ENCODE assay signal across 17 cellular contexts in genomic region chr17:82380860-82381702, GRCh38. TPM values are rescaled to one million over a fixed set of nuclear protein-coding genes. Genes with fewer than 3 reads are reported as not detected.
DNase-seq lines count a peak whose midpoint lies in the region; ATAC-seq, FAIRE-seq and TF ChIP-seq lines count a peak whose summit lies in the region.
"Had no signal": no experiment of that assay in that cellular context is flagged by ENCODE, and none has a peak within 500 bp of the region (broad histone marks: within the 10 kb centered on the region; RNA-seq: fewer than 3 reads in every experiment).

No MANE protein-coding gene starts in this region.

- no peaks in the 10 kb centered on the region for H3K36me3 ChIP-seq in small intestine (ENCODE audit: control insufficient read depth in 2 of 2, insufficient read depth in 2 of 2, low read length in 2 of 2)
- no peaks in the 10 kb centered on the region for H3K36me3 ChIP-seq in uterus

- ATAC-seq in GM21786 (IDR thresholded peaks at IDR 0.05; ENCODE audit: unreplicated experiment), result no peak
- ATAC-seq: activated CD8-positive, alpha-beta T cell treated with anti-CD3 and anti-CD28 coated beads, Interleukin-2, amount 10 ng/mL, durations not matched to agents 7 days and 5 days had no signal

- no peak for FAIRE-seq in small intestine (lab: Jason Lieb, UNC)
- FAIRE-seq: A204.1, GM18507 had no signal

- H3K27me3 ChIP-seq in small intestine (ENCODE audit: control insufficient read depth in 2 of 2, insufficient read depth in 2 of 2, low read length in 2 of 2) (no peaks in the 10 kb centered on the region), uterus (peaks cover 0 to 8% of the 10 kb centered on the region in 2 donors)
- H3K27me3 ChIP-seq: testis had no signal

- H3K4me3 ChIP-seq in small intestine (ENCODE audit: low read depth in 1 of 2, low read length in 2 of 2) (no peak overlapping the region), uterus (no peak overlapping the region)
- H3K4me3 ChIP-seq: testis had no signal

- WGBS in small intestine, 3 donors, result 24 to 51% (median 37%) methylated on average over 23 of the region's 23 CpGs

- peak; percentile 10 for DNase-seq in NCI-H345 (lab: John Stamatoyannopoulos, UW)
- no peak for DNase-seq in NCI-H345 treated with DMSO at 0.1 percent for 48 hours (lab: John Stamatoyannopoulos, UW; ENCODE audit: unreplicated experiment)
- DNase-seq in RPMI7951 (ENCODE audit: low read depth), result peak; percentile 42
- peak; percentile 77 for DNase-seq in fibroblast of peridontal ligament (ENCODE audit: extremely low read depth)
- peak; percentile 66 for DNase-seq in small intestine
- no peak for DNase-seq in LoVo (ENCODE audit: low spot score)
- no peak for DNase-seq in uterus
- DNase-seq: activated CD8-positive, alpha-beta T cell treated with anti-CD3 and anti-CD28 coated beads, Interleukin-2, amount 10 ng/mL, durations not matched to agents 7 days and 5 days; activated naive CD4-positive, alpha-beta T cell treated with anti-CD3 and anti-CD28 coated beads for 36 hours; NCI-H1694 treated with DMSO at 0.1 percent for 48 hours; T-helper 9 cell; testis had no signal

- intact Hi-C loops in uterus (cut with DNase I; ENCODE audit: low total_unique reads), result no loop called here

- H3K4me1 ChIP-seq in small intestine (ENCODE audit: control insufficient read depth in 2 of 2, insufficient read depth in 1 of 2, low read depth in 1 of 2, low read length in 1 of 2), result peaks cover 0 to 2% of the 10 kb centered on the region in 2 donors
- peaks cover 0 to 5% of the 10 kb centered on the region in 2 donors for H3K4me1 ChIP-seq in uterus

- no peak for TF ChIP-seq POLR2A in uterus (IDR thresholded peaks at IDR 0.05)

- no peak for TF ChIP-seq CTCF in uterus (IDR thresholded peaks at IDR 0.05)

- H3K9me3 ChIP-seq in small intestine (ENCODE audit: control insufficient read depth, low read depth) (no peaks in the 10 kb centered on the region), uterus (no peaks in the 10 kb centered on the region)
- H3K9me3 ChIP-seq: testis had no signal

- no peak overlapping the region for H3K27ac ChIP-seq in small intestine (ENCODE audit: low read depth in 1 of 2, low read length in 1 of 2)
- no peak overlapping the region for H3K27ac ChIP-seq in uterus
- H3K27ac ChIP-seq: testis had no signal

RNA-seq across cellular contexts. Expression of gene UTS2R, which starts 9.5 kb away (rescaled TPM):
- not detected in 2 replicates for total RNA-seq in RPMI7951 (2014; rRNA removed; shearing (Covaris generic))
- not detected for polyA plus RNA-seq in small intestine
- total RNA-seq in uterus, result not detected
- total RNA-seq: activated CD8-positive, alpha-beta T cell treated with anti-CD3 and anti-CD28 coated beads, Interleukin-2, amount 10 ng/mL, durations not matched to agents 7 days and 5 days; activated naive CD4-positive, alpha-beta T cell treated with anti-CD3 and anti-CD28 coated beads for 36 hours; Daoy; mononuclear cell had no signal

RNA-seq across cellular contexts. Expression of gene TEX19, which starts 22.0 kb away (rescaled TPM):
- 0.24 TPM in 1 of 2 replicates, not detected in the other for total RNA-seq in RPMI7951 (2014; rRNA removed; shearing (Covaris generic))
- polyA plus RNA-seq in small intestine, result under 1 TPM in 1 of 3 donors, not detected in 2; 0.07 TPM
- not detected for total RNA-seq in uterus
- total RNA-seq: activated CD8-positive, alpha-beta T cell treated with anti-CD3 and anti-CD28 coated beads, Interleukin-2, amount 10 ng/mL, durations not matched to agents 7 days and 5 days; Daoy; mononuclear cell had no signal

RNA-seq across cellular contexts. Expression of gene HEXD, which starts 37.1 kb away (rescaled TPM):
- 2.4 and 3.0 TPM in 2 replicates for total RNA-seq in RPMI7951 (2014; rRNA removed; shearing (Covaris generic))
- polyA plus RNA-seq in small intestine, result 100 to 1,000 TPM in 2 of 3 donors, 10 to 100 TPM in 1; 40.8 to 254 (median 207) TPM
- total RNA-seq in uterus, result 10 to 100 TPM; 15.9 to 53.7 (median 39.8) TPM

RNA-seq across cellular contexts. Expression of gene OGFOD3, which starts 37.3 kb away (rescaled TPM):
- 29.2 and 31.0 TPM in 2 replicates for total RNA-seq in RPMI7951 (2014; rRNA removed; shearing (Covaris generic))
- 10 to 100 TPM in 1 of 3 donors, 1 to 10 TPM in 2; 7.8 to 21.1 (median 8.1) TPM for polyA plus RNA-seq in small intestine
- 10 to 100 TPM; 15.0 to 44.4 (median 24.8) TPM for total RNA-seq in uterus

RNA-seq across cellular contexts. Expression of gene SECTM1, which starts 47.5 kb away (rescaled TPM):
- 17.2 and 19.7 TPM in 2 replicates for total RNA-seq in RPMI7951 (2014; rRNA removed; shearing (Covaris generic))
- 10 to 100 TPM; 14.0 to 81.9 (median 38.2) TPM for polyA plus RNA-seq in small intestine
- 10 to 100 TPM in 2 of 4 donors, 1 to 10 TPM in 2; 3.5 to 29.4 (median 9.0) TPM for total RNA-seq in uterus

Comparison
In these comparisons a context has a peak if more than half of its experiments do, and no peak if none do; other contexts are left out.
1. DNase-seq: peak in NCI-H345 (single experiment), RPMI7951 (single experiment), fibroblast of peridontal ligament (single experiment) and small intestine (single experiment); none in NCI-H345 treated with DMSO at 0.1 percent for 48 hours (single experiment), LoVo (single experiment) and uterus (0 of 2).